20 cellular contexts compared by ENCODE assay signal in the genomic region with DNA sequence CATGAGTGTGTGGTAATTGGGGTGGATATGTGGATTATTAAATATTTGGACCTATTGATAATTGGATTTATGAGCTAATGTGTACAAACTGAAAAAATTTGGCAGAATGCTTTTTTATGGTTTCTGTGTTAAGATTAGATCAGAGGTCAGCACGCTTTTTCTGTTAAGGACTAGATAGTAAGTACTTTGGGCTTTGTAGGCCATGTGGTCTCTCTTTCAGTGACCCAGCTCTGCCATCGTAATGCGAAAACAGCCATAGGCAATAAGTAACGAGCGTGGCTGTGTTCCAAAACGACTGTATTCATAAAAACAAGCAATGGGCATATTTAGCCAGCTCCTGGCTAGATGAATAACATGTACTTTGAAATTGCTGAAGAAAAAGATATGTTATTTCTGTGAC. TPM values are rescaled to one million over a fixed set of nuclear protein-coding genes. Genes with fewer than 3 reads are reported as not detected.
DNase-seq lines count a peak whose midpoint lies in the region; ATAC-seq and TF ChIP-seq lines count a peak whose summit lies in the region.
"Had no signal": no experiment of that assay in that cellular context is flagged by ENCODE, and none has a peak within 500 bp of the region (broad histone marks: within the 10 kb centered on the region; RNA-seq: fewer than 3 reads in every experiment).

No MANE protein-coding gene starts in this region.

- H3K27ac ChIP-seq in SK-N-SH (ENCODE audit: low read depth in 2 of 2, low read length in 1 of 2) (peak overlapping the region in 1 of 2 experiments; percentile 85; a peak in 2 of 4 replicates), temporal lobe (ENCODE audit: low read depth, low read length) (peak overlapping the region; percentile 4), upper lobe of left lung (no peak overlapping the region), tibial nerve (no peak overlapping the region)
- H3K27ac ChIP-seq: SJCRH30 had no signal

- POLR2A ChIA-PET in SK-N-SH (lab: Yijun Ruan, JAX), result interaction anchor here (0.9 kb wide), 1 partner anchor 365 kb away, joined by 3 read pairs; no protein-coding TSS in a partner anchor

- H3K27me3 ChIP-seq in SK-N-SH (ENCODE audit: insufficient read depth) (no peaks in the 10 kb centered on the region), upper lobe of left lung (no peaks in the 10 kb centered on the region), tibial nerve (no peaks in the 10 kb centered on the region)
- H3K27me3 ChIP-seq: SJCRH30 had no signal

- CTCF ChIA-PET in SK-N-SH (lab: Yijun Ruan, JAX), result no interaction called here

- no peak for TF ChIP-seq CTCF in SK-N-SH (IDR thresholded peaks at IDR 0.05)
- TF ChIP-seq CTCF in upper lobe of left lung (IDR thresholded peaks at IDR 0.05), result no peak
- TF ChIP-seq CTCF in tibial nerve (IDR thresholded peaks at IDR 0.05), result no peak

- peak in 1 of 2 experiments; percentile 78; a peak in 2 of 4 replicates for TF ChIP-seq EP300 in SK-N-SH (IDR thresholded peaks at IDR 0.05; ENCODE audit: borderline replicate concordance in 1 of 2, low read depth in 1 of 2, low read length in 1 of 2)
- no peak for TF ChIP-seq EP300 in upper lobe of left lung (IDR thresholded peaks at IDR 0.05)
- no peak for TF ChIP-seq EP300 in tibial nerve (IDR thresholded peaks at IDR 0.05)

- H3K4me2 ChIP-seq in SK-N-SH, result no peak overlapping the region

- H3K9me2 ChIP-seq in SK-N-SH, result no peaks in the 10 kb centered on the region

- no peaks in the 10 kb centered on the region for H4K20me1 ChIP-seq in SK-N-SH (ENCODE audit: insufficient read depth)

- DNase-seq in NCI-H82 (lab: John Stamatoyannopoulos, UW) (peak; percentile 12), NCI-H82 treated with DMSO at 0.1 percent for 48 hours (lab: John Stamatoyannopoulos, UW; ENCODE audit: unreplicated experiment) (no peak), SK-N-SH (peak; percentile 73), epidermal melanocyte (ENCODE audit: insufficient read length, low spot score) (peak; percentile 38), upper lobe of left lung (no peak), tibial nerve (ENCODE audit: low spot score in 2 of 2) (no peak)
- DNase-seq: 8988T; CD4-positive, CD25-positive, alpha-beta regulatory T cell; COR-L47; DMS 273 treated with DMSO at 0.1 percent for 48 hours; DND-41; KBM-7; MV-4-11; NCI-H1436; NCI-H1930; NCI-H345; NCI-H526 had no signal

- peaks cover 17 to 44% of the 10 kb centered on the region in 2 experiments for H3K36me3 ChIP-seq in SK-N-SH (replicated peaks in 1 of 2; ENCODE audit: control insufficient read depth in 1 of 2, insufficient read depth in 2 of 2, low read length in 1 of 2)
- H3K36me3 ChIP-seq in upper lobe of left lung, result peaks cover 0 to 13% (median 2%) of the 10 kb centered on the region in 4 donors
- H3K36me3 ChIP-seq in tibial nerve, result peaks cover 0 to 32% (median 0%) of the 10 kb centered on the region in 3 donors

- TF ChIP-seq RAD21 in SK-N-SH (IDR thresholded peaks at IDR 0.05; ENCODE audit: low read length), result no peak; the same call in 1 of the 2 replicates

- H3F3A ChIP-seq in SK-N-SH (replicated peaks; ENCODE audit: insufficient read depth), result no peaks in the 10 kb centered on the region

- WGBS in SK-N-SH (ENCODE audit: low lambda C conversion rate), result 68% methylated on average over 6 of the region's 6 CpGs
- 84 to 93% methylated on average over 6 of the region's 6 CpGs for WGBS in upper lobe of left lung, 2 donors
- 72 to 74% methylated on average over 6 of the region's 6 CpGs for WGBS in tibial nerve, 2 donors

- H3K9me3 ChIP-seq in SK-N-SH, result no peaks in the 10 kb centered on the region
- H3K9me3 ChIP-seq in upper lobe of left lung, result peaks cover 0 to 10% (median 5%) of the 10 kb centered on the region in 4 donors
- H3K9me3 ChIP-seq in tibial nerve, result peaks cover 0 to 9% (median 2%) of the 10 kb centered on the region in 4 donors

- no peak overlapping the region for H3K9ac ChIP-seq in SK-N-SH

- H3K4me3 ChIP-seq in SK-N-SH (ENCODE audit: low read depth in 2 of 2, low read length in 1 of 2) (no peak overlapping the region), upper lobe of left lung (no peak overlapping the region), tibial nerve (no peak overlapping the region)
- H3K4me3 ChIP-seq: SJCRH30 had no signal

- H3K79me2 ChIP-seq in SK-N-SH (ENCODE audit: insufficient read depth), result peaks cover 28% of the 10 kb centered on the region

- no peak for ATAC-seq in upper lobe of left lung (ENCODE audit: low FRiP score in 2 of 2)
- ATAC-seq in GM19035 (IDR thresholded peaks at IDR 0.05; ENCODE audit: unreplicated experiment), result no peak

- no peak overlapping the region for H2AFZ ChIP-seq in SK-N-SH (ENCODE audit: low read depth)

- TF ChIP-seq POLR2A in upper lobe of left lung (IDR thresholded peaks at IDR 0.05) (no peak), tibial nerve (IDR thresholded peaks at IDR 0.05) (no peak)

- H3K4me1 ChIP-seq in SK-N-SH (ENCODE audit: control insufficient read depth in 1 of 2, insufficient read depth in 2 of 2, low read depth in 1 of 2, low read length in 1 of 2) (peaks cover 0 to 14% of the 10 kb centered on the region in 2 experiments; a peak in 2 of 4 replicates), upper lobe of left lung (no peaks in the 10 kb centered on the region), tibial nerve (no peaks in the 10 kb centered on the region)
- H3K4me1 ChIP-seq: SJCRH30 had no signal

TF ChIP-seq in SK-N-SH, 30 proteins besides CTCF, POLR2A, EP300 and RAD21:
- no peak for TF ChIP-seq YY1 (IDR thresholded peaks at IDR 0.05; ENCODE audit: low read depth)
- peak; percentile 77 for TF ChIP-seq FOXJ3 (CRISPR knock-in tag; IDR thresholded peaks at IDR 0.05)
- TF ChIP-seq USF1 (IDR thresholded peaks at IDR 0.05; ENCODE audit: borderline replicate concordance, low read depth), result no peak
- no peak for TF ChIP-seq EZH2phosphoT487 (IDR thresholded peaks at IDR 0.05; ENCODE audit: borderline replicate concordance, low read depth)
- peak; percentile 91 for TF ChIP-seq MXI1 (IDR thresholded peaks at IDR 0.05; ENCODE audit: low read depth, low read length)
- TF ChIP-seq TCF12 (IDR thresholded peaks at IDR 0.05), result no peak
- peak; percentile 81 for TF ChIP-seq CHD2 (IDR thresholded peaks at IDR 0.05; ENCODE audit: low read length, partially characterized antibody)
- TF ChIP-seq GATA2 (CRISPR knock-in tag; IDR thresholded peaks at IDR 0.05), result peak; percentile 77
- no peak for TF ChIP-seq TEAD4 (IDR thresholded peaks at IDR 0.05; ENCODE audit: borderline replicate concordance, insufficient read depth)
- TF ChIP-seq, protein P1, sequence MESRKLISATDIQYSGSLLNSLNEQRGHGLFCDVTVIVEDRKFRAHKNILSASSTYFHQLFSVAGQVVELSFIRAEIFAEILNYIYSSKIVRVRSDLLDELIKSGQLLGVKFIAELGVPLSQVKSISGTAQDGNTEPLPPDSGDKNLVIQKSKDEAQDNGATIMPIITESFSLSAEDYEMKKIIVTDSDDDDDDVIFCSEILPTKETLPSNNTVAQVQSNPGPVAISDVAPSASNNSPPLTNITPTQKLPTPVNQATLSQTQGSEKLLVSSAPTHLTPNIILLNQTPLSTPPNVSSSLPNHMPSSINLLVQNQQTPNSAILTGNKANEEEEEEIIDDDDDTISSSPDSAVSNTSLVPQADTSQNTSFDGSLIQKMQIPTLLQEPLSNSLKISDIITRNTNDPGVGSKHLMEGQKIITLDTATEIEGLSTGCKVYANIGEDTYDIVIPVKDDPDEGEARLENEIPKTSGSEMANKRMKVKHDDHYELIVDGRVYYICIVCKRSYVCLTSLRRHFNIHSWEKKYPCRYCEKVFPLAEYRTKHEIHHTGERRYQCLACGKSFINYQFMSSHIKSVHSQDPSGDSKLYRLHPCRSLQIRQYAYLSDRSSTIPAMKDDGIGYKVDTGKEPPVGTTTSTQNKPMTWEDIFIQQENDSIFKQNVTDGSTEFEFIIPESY (IDR thresholded peaks at IDR 0.05; ENCODE audit: borderline replicate concordance, low read depth), result no peak
- no peak for TF ChIP-seq IRF3 (IDR thresholded peaks at IDR 0.05; ENCODE audit: low read depth, low read length)
- TF ChIP-seq RCOR1 (IDR thresholded peaks at IDR 0.05; ENCODE audit: low read length), result peak; percentile 87
- no peak for TF ChIP-seq PBX3 (IDR thresholded peaks at IDR 0.05)
- TF ChIP-seq POLR2AphosphoS5 (IDR thresholded peaks at IDR 0.05; ENCODE audit: low read depth, low read length), result no peak

RNA-seq across cellular contexts. Expression of gene CCDC138, which starts 19.8 kb away (rescaled TPM):
- 1.2 and 1.4 TPM in 2 replicates for polyA plus RNA-seq in SK-N-SH (2012; rRNA removed)
- polyA plus RNA-seq in SK-N-SH (2012; cell fraction: cytosol; rRNA removed), result 1.8 and 1.9 TPM in 2 replicates
- polyA plus RNA-seq in SK-N-SH (2012; cell fraction: nucleus; rRNA removed), result 1.7 and 2.5 TPM in 2 replicates
- total RNA-seq in temporal lobe, result 29.0 TPM
- total RNA-seq in upper lobe of left lung, result 10 to 100 TPM in 1 of 6 donors, 1 to 10 TPM in 5; 2.4 to 16.3 (median 3.2) TPM
- total RNA-seq in tibial nerve, result 1 to 10 TPM; 5.9 to 8.7 (median 6.5) TPM

Comparison
In these comparisons a context has a peak if more than half of its experiments do, and no peak if none do; other contexts are left out.
1. DNase-seq: peak in NCI-H82 (single experiment), SK-N-SH (single experiment) and epidermal melanocyte (single experiment); none in NCI-H82 treated with DMSO at 0.1 percent for 48 hours (single experiment), upper lobe of left lung (0 of 2) and tibial nerve (0 of 2).